In the genomic region with DNA sequence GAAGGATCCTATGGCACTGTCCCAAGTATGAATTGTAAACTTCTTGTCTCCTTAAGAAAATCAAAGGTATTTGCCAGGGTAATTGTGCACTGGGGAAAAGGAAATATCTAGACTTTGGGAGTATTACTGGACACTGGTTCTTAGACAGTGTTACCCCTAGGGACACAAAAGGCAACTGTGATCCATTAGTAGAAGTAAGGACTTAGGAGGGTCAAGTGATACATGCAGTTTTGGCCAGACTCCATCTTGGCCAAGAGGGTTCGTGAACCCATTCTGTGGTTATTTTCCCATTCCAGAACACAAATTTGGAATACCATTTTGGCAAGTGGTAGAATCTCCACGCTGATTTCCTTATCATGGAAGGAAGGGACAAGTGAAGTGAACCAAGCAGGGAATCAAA, we compare ENCODE assay signal across 1 cellular context.
TF ChIP-seq lines count a peak whose summit lies in the region.

No MANE protein-coding gene starts in this region.

TF ChIP-seq in GM23338, 12 proteins besides CTCF, POLR2A, EP300 and RAD21 (continued from another document):
- TF ChIP-seq ZNF462 (CRISPR knock-in tag; IDR thresholded peaks at IDR 0.05), result no peak
